12 cellular contexts compared by ENCODE assay signal in genomic region chr22:33325232-33326004, GRCh38.
DNase-seq lines count a peak whose midpoint lies in the region; ATAC-seq and TF ChIP-seq lines count a peak whose summit lies in the region.
"Had no signal": no experiment of that assay in that cellular context is flagged by ENCODE, and none has a peak within 500 bp of the region (broad histone marks: within the 10 kb centered on the region; RNA-seq: fewer than 3 reads in every experiment).

No MANE protein-coding gene starts in this region.

- no peak overlapping the region for H3K4me3 Mint-ChIP-seq in stimulated activated memory B cell treated with anti-CD40 and anti-IgM and Interleukin-4, amounts not matched to agents 10 μg/mL and 1 μg/mL and 100 μg/mL, for 72 hours

- ATAC-seq in HG02610 (IDR thresholded peaks at IDR 0.05; ENCODE audit: unreplicated experiment): peak; percentile 64
- peak; percentile 91 for ATAC-seq in stimulated activated memory B cell treated with anti-CD40 and anti-IgM and Interleukin-4, amounts not matched to agents 10 μg/mL and 1 μg/mL and 100 μg/mL, for 72 hours
- no peak for ATAC-seq in HG03457 (IDR thresholded peaks at IDR 0.05; ENCODE audit: unreplicated experiment)
- ATAC-seq in GM21737 (IDR thresholded peaks at IDR 0.05; ENCODE audit: unreplicated experiment): no peak
- ATAC-seq in GM18498 (IDR thresholded peaks at IDR 0.05; ENCODE audit: unreplicated experiment): no peak

- no peaks in the 10 kb centered on the region for H3K27me3 Mint-ChIP-seq in stimulated activated memory B cell treated with anti-CD40 and anti-IgM and Interleukin-4, amounts not matched to agents 10 μg/mL and 1 μg/mL and 100 μg/mL, for 72 hours

- H3K79me2 ChIP-seq in mammary epithelial cell (ENCODE audit: insufficient read depth, low read length): no peaks in the 10 kb centered on the region
- H3K79me2 ChIP-seq in OCI-LY3 (ENCODE audit: low read length): no peaks in the 10 kb centered on the region

- H3K4me2 ChIP-seq in mammary epithelial cell (ENCODE audit: insufficient read depth, low read depth, low read length): no peak overlapping the region
- peak overlapping the region; percentile 59 for H3K4me2 ChIP-seq in OCI-LY3 (ENCODE audit: low read length)
- H3K4me2 ChIP-seq: smooth muscle cell had no signal

- H3K36me3 Mint-ChIP-seq in stimulated activated memory B cell treated with anti-CD40 and anti-IgM and Interleukin-4, amounts not matched to agents 10 μg/mL and 1 μg/mL and 100 μg/mL, for 72 hours: peaks cover under 1% of the 10 kb centered on the region

- intact Hi-C loops in mammary epithelial cell (cut with micrococcal nuclease): no loop called here

- in situ Hi-C loops in T47D (cut with HindIII; ENCODE audit: low pct_unique_long_range_greater_than_20kb, low sequenced_read_pairs): no loop called here
- in situ Hi-C loops in mammary epithelial cell (cut with MboI; ENCODE audit: low sequenced_read_pairs in 2 of 2): no loop called here

- 100% methylated on average over 2 of the region's 5 CpGs for WGBS in mammary epithelial cell (ENCODE audit: low coverage, missing lambda C conversion rate)

- no peak overlapping the region for H2AFZ ChIP-seq in mammary epithelial cell (ENCODE audit: low read depth, low read length)
- H2AFZ ChIP-seq in OCI-LY3 (ENCODE audit: low read depth, low read length): no peak overlapping the region

- H3K27ac ChIP-seq in mammary epithelial cell (ENCODE audit: insufficient read depth, low read depth, low read length): no peak overlapping the region
- peak overlapping the region; percentile 6; the same call in 1 of the 2 replicates for H3K27ac ChIP-seq in OCI-LY3 (ENCODE audit: low read length)

- H3K9ac ChIP-seq in mammary epithelial cell (ENCODE audit: insufficient read depth, low read length): no peak overlapping the region
- H3K9ac ChIP-seq in OCI-LY3 (ENCODE audit: low read length): 0 out of 2 replicates have a peak overlapping the region, but pooled peaks have one; percentile 12

- no peaks in the 10 kb centered on the region for H3K4me1 ChIP-seq in mammary epithelial cell (ENCODE audit: insufficient read depth, low read length)
- H3K4me1 ChIP-seq in OCI-LY3 (ENCODE audit: low read length): peaks cover 32% of the 10 kb centered on the region

- BruUV-seq in mammary epithelial cell (replicated peaks; lab: Mats Ljungman, UMichigan): no TSS peak

- H3K4me3 ChIP-seq in mammary epithelial cell (replicated peaks in 1 of 3; ENCODE audit: insufficient read depth in 1 of 3, low read depth in 2 of 3, low read length in 3 of 3) (no peak overlapping the region), OCI-LY3 (ENCODE audit: low read length) (peak overlapping the region; percentile 14; the same call in 1 of the 2 replicates)
- H3K4me3 ChIP-seq: smooth muscle cell had no signal

- DNase-seq in T47D (ENCODE audit: low read depth in 1 of 2, low spot score in 1 of 2) (peak; percentile 37 to 83), mammary epithelial cell (no peak)
- DNase-seq: anterior cingulate cortex; stimulated activated CD8-positive, alpha-beta memory T cell treated with anti-CD3 and anti-CD28 coated beads, Interleukin-4, amount 100 ng/mL, for 48 hours; T-helper 9 cell had no signal

- H4K20me1 ChIP-seq in mammary epithelial cell (ENCODE audit: insufficient read depth, low read length): no peaks in the 10 kb centered on the region
- H4K20me1 ChIP-seq in OCI-LY3 (ENCODE audit: insufficient read depth, low read length): no peaks in the 10 kb centered on the region

- no peak for TF ChIP-seq CTCF in mammary epithelial cell (conservative IDR thresholded peaks at IDR 0.05 in 1 of 2, IDR thresholded peaks at IDR 0.05 in 1 of 2; ENCODE audit: extremely low read depth in 1 of 2, insufficient read depth in 1 of 2, low read depth in 1 of 2, low read length in 2 of 2)
- no peak for TF ChIP-seq CTCF in OCI-LY3 (IDR thresholded peaks at IDR 0.05; ENCODE audit: low read depth, low read length)

- H3K9me3 Mint-ChIP-seq in stimulated activated memory B cell treated with anti-CD40 and anti-IgM and Interleukin-4, amounts not matched to agents 10 μg/mL and 1 μg/mL and 100 μg/mL, for 72 hours: no peaks in the 10 kb centered on the region

- H3K27me3 ChIP-seq in mammary epithelial cell (ENCODE audit: insufficient read depth, low read length): no peaks in the 10 kb centered on the region
- H3K27me3 ChIP-seq in OCI-LY3 (ENCODE audit: low read depth, low read length): no peaks in the 10 kb centered on the region

- H3K9me3 ChIP-seq in mammary epithelial cell (replicated peaks; ENCODE audit: insufficient read depth, low read length) (no peaks in the 10 kb centered on the region), OCI-LY3 (ENCODE audit: insufficient read depth, low read length) (no peaks in the 10 kb centered on the region)

- peaks cover 39% of the 10 kb centered on the region for H3K4me1 Mint-ChIP-seq in stimulated activated memory B cell treated with anti-CD40 and anti-IgM and Interleukin-4, amounts not matched to agents 10 μg/mL and 1 μg/mL and 100 μg/mL, for 72 hours

- dilution Hi-C loops in mammary epithelial cell (cut with HindIII; ENCODE audit: low sequenced_read_pairs): loop anchor here (5.0 kb wide), 1 partner anchor 67 kb away; no protein-coding TSS in a partner anchor

- CTCF ChIA-PET in mammary epithelial cell (lab: Charles Lee; ENCODE audit: low non-redundant PET): no interaction called here

- no peaks in the 10 kb centered on the region for H3K36me3 ChIP-seq in mammary epithelial cell (ENCODE audit: insufficient read depth, low read length)
- H3K36me3 ChIP-seq in OCI-LY3 (replicated peaks; ENCODE audit: low read depth, low read length): no peaks in the 10 kb centered on the region

- peak overlapping the region; percentile 82 for H3K27ac Mint-ChIP-seq in stimulated activated memory B cell treated with anti-CD40 and anti-IgM and Interleukin-4, amounts not matched to agents 10 μg/mL and 1 μg/mL and 100 μg/mL, for 72 hours

Comparison
In these comparisons a context has a peak if more than half of its experiments do, and no peak if none do; other contexts are left out.
1. ATAC-seq: peak in HG02610 (single experiment) and stimulated activated memory B cell treated with anti-CD40 and anti-IgM and Interleukin-4, amounts not matched to agents 10 μg/mL and 1 μg/mL and 100 μg/mL, for 72 hours (single experiment); none in HG03457 (single experiment), GM21737 (single experiment) and GM18498 (single experiment).